Comparison of ENCODE assay signal across 33 cellular contexts in the genomic region with DNA sequence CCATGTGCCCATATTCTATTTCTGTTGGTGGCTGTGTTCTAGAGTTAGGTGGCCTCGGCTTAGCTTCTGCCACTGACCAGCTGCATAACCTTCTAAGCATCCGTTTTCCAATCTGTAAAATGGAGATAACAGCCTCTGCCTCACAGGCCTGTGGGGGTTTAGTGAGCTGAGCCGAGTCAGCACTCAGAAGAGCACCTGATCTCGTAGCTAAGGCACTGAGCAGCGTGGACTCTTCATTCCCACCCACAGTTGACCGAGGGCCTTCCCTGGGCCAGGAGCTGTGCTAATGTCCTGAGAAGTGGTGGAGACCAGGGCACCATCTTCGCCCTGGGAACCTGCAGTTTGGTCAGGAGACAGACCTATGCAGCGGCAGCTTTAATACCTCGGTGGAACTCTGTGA.
"Had no signal": no experiment of that assay in that cellular context is flagged by ENCODE, and none has a peak within 500 bp of the region (broad histone marks: within the 10 kb centered on the region; RNA-seq: fewer than 3 reads in every experiment).

No MANE protein-coding gene starts in this region.

- H3K36me3 ChIP-seq: ascending aorta, breast epithelium, cardiac muscle cell, colonic mucosa, heart left ventricle had no signal

- H3K9me3 ChIP-seq: ascending aorta, breast epithelium, colonic mucosa, heart left ventricle had no signal

- H3K27me3 ChIP-seq: ascending aorta, breast epithelium, cardiac muscle cell, colonic mucosa had no signal

- ATAC-seq: activated CD8-positive, alpha-beta memory T cell treated with anti-CD3 and anti-CD28 coated beads, Interleukin-2, amount 10 ng/mL, durations not matched to agents 7 days and 5 days; activated CD8-positive, alpha-beta T cell treated with anti-CD3 and anti-CD28 coated beads, Interleukin-2, amount 10 ng/mL, durations not matched to agents 7 days and 5 days; activated naive CD4-positive, alpha-beta T cell treated with anti-CD3 and anti-CD28 coated beads, Interleukin-2, amount 50 U/mL, for 72 hours; activated T-cell treated with anti-CD3 and anti-CD28 coated beads, Interleukin-2, amount 50 U/mL, for 72 hours; esophagus mucosa; T-helper 17 cell; WTC11 had no signal

- H3K9me3 Mint-ChIP-seq: activated CD4-positive, alpha-beta T cell treated with anti-CD3 and anti-CD28 coated beads, Interleukin-2, amount 10 ng/mL, durations not matched to agents 7 days and 5 days; activated naive CD4-positive, alpha-beta T cell treated with anti-CD3 and anti-CD28 coated beads, Interleukin-2, amount 10 ng/mL, durations not matched to agents 7 days and 5 days; activated naive CD4-positive, alpha-beta T cell treated with anti-CD3 and anti-CD28 coated beads, Interleukin-2, amount 50 U/mL, for 72 hours; activated naive CD8-positive, alpha-beta T cell treated with anti-CD3 and anti-CD28 coated beads, Interleukin-2, amount 10 ng/mL, durations not matched to agents 7 days and 5 days; activated T-cell treated with anti-CD3 and anti-CD28 coated beads, Interleukin-2, amount 50 U/mL, for 24 hours; activated T-cell treated with anti-CD3 and anti-CD28 coated beads, Interleukin-2, amount 50 U/mL, for 72 hours; T-helper 2 cell treated with Interferon-gamma antibody and Interleukin-4, amounts not matched to agents 5 μg/mL and 100 μg/mL, for 36 hours; WTC11 had no signal

- H3K36me3 Mint-ChIP-seq: activated CD8-positive, alpha-beta memory T cell treated with anti-CD3 and anti-CD28 coated beads, Interleukin-2, amount 10 ng/mL, durations not matched to agents 7 days and 5 days; activated naive CD4-positive, alpha-beta T cell treated with anti-CD3 and anti-CD28 coated beads, Interleukin-2, amount 10 ng/mL, durations not matched to agents 7 days and 5 days; activated naive CD4-positive, alpha-beta T cell treated with anti-CD3 and anti-CD28 coated beads, Interleukin-2, amount 50 U/mL, for 72 hours; activated naive CD8-positive, alpha-beta T cell treated with anti-CD3 and anti-CD28 coated beads, Interleukin-2, amount 10 ng/mL, durations not matched to agents 7 days and 5 days; brain; WTC11 had no signal

- H3K4me1 ChIP-seq: ascending aorta, breast epithelium, colonic mucosa, heart left ventricle had no signal

- H3K4me3 Mint-ChIP-seq: activated CD4-positive, alpha-beta T cell treated with anti-CD3 and anti-CD28 coated beads, Interleukin-2, amount 10 ng/mL, durations not matched to agents 7 days and 5 days; activated CD8-positive, alpha-beta memory T cell treated with anti-CD3 and anti-CD28 coated beads, Interleukin-2, amount 10 ng/mL, durations not matched to agents 7 days and 5 days; activated CD8-positive, alpha-beta T cell treated with anti-CD3 and anti-CD28 coated beads, Interleukin-2, amount 10 ng/mL, durations not matched to agents 7 days and 5 days; activated naive CD4-positive, alpha-beta T cell treated with anti-CD3 and anti-CD28 coated beads, Interleukin-2, amount 10 ng/mL, durations not matched to agents 7 days and 5 days; activated naive CD8-positive, alpha-beta T cell treated with anti-CD3 and anti-CD28 coated beads, Interleukin-2, amount 10 ng/mL, durations not matched to agents 7 days and 5 days; activated T-cell treated with anti-CD3 and anti-CD28 coated beads, Interleukin-2, amount 50 U/mL, for 24 hours; activated T-cell treated with anti-CD3 and anti-CD28 coated beads, Interleukin-2, amount 50 U/mL, for 72 hours; brain; T-helper 17 cell; T-helper 2 cell treated with Interferon-gamma antibody and Interleukin-4, amounts not matched to agents 5 μg/mL and 100 μg/mL, for 36 hours; WTC11 had no signal

- H3K27me3 Mint-ChIP-seq: activated CD4-positive, alpha-beta T cell treated with anti-CD3 and anti-CD28 coated beads, Interleukin-2, amount 10 ng/mL, durations not matched to agents 7 days and 5 days; activated CD8-positive, alpha-beta memory T cell treated with anti-CD3 and anti-CD28 coated beads, Interleukin-2, amount 10 ng/mL, durations not matched to agents 7 days and 5 days; brain had no signal

- FAIRE-seq: endometrium, endothelial cell of umbilical vein, frontal cortex had no signal

- H3K4me3 ChIP-seq: ascending aorta, breast epithelium, cardiac muscle cell, colonic mucosa, heart left ventricle had no signal

- H3K27ac Mint-ChIP-seq: activated CD4-positive, alpha-beta T cell treated with anti-CD3 and anti-CD28 coated beads, Interleukin-2, amount 10 ng/mL, durations not matched to agents 7 days and 5 days; activated CD8-positive, alpha-beta memory T cell treated with anti-CD3 and anti-CD28 coated beads, Interleukin-2, amount 10 ng/mL, durations not matched to agents 7 days and 5 days; activated CD8-positive, alpha-beta T cell treated with anti-CD3 and anti-CD28 coated beads, Interleukin-2, amount 10 ng/mL, durations not matched to agents 7 days and 5 days; activated naive CD4-positive, alpha-beta T cell treated with anti-CD3 and anti-CD28 coated beads, Interleukin-2, amount 10 ng/mL, durations not matched to agents 7 days and 5 days; activated naive CD4-positive, alpha-beta T cell treated with anti-CD3 and anti-CD28 coated beads, Interleukin-2, amount 50 U/mL, for 72 hours; activated naive CD8-positive, alpha-beta T cell treated with anti-CD3 and anti-CD28 coated beads, Interleukin-2, amount 10 ng/mL, durations not matched to agents 7 days and 5 days; activated T-cell treated with anti-CD3 and anti-CD28 coated beads, Interleukin-2, amount 50 U/mL, for 24 hours; activated T-cell treated with anti-CD3 and anti-CD28 coated beads, Interleukin-2, amount 50 U/mL, for 72 hours; T-helper 17 cell; T-helper 2 cell treated with Interferon-gamma antibody and Interleukin-4, amounts not matched to agents 5 μg/mL and 100 μg/mL, for 36 hours; WTC11 had no signal

- DNase-seq: activated CD4-positive, alpha-beta T cell treated with anti-CD3 and anti-CD28 coated beads for 1 hour; activated CD4-positive, alpha-beta T cell treated with anti-CD3 and anti-CD28 coated beads for 4 hours; activated CD4-positive, alpha-beta T cell treated with anti-CD3 and anti-CD28 coated beads, Interleukin-2, amount 10 ng/mL, durations not matched to agents 7 days and 5 days; activated CD4-positive, alpha-beta T cell treated with anti-CD3 and anti-CD28 coated beads, Interleukin-2, amount 50 U/mL, for 48 hours; activated CD8-positive, alpha-beta memory T cell treated with anti-CD3 and anti-CD28 coated beads, Interleukin-2, amount 10 ng/mL, durations not matched to agents 7 days and 5 days; activated CD8-positive, alpha-beta memory T cell treated with anti-CD3 and anti-CD28 coated beads, Interleukin-2, amount 50 U/mL, for 4 hours; activated CD8-positive, alpha-beta T cell treated with anti-CD3 and anti-CD28 coated beads, Interleukin-2, amount 10 ng/mL, durations not matched to agents 7 days and 5 days; activated gamma-delta T cell; activated naive CD4-positive, alpha-beta T cell; activated naive CD4-positive, alpha-beta T cell treated with anti-CD3 and anti-CD28 coated beads, Interleukin-2, amount 10 ng/mL, durations not matched to agents 7 days and 5 days; activated naive CD8-positive, alpha-beta T cell treated with anti-CD3 and anti-CD28 coated beads, Interleukin-2, amount 10 ng/mL, durations not matched to agents 7 days and 5 days; activated T-cell treated with anti-CD3 and anti-CD28 coated beads, Interleukin-2, amount 50 U/mL, for 24 hours; activated T-cell treated with anti-CD3 and anti-CD28 coated beads, Interleukin-2, amount 50 U/mL, for 72 hours; central memory CD4-positive, alpha-beta T cell; cerebellar nuclear complex; colonic mucosa; effector CD8-positive, alpha-beta T cell; glutamatergic neuron; T-helper 1 cell; T-helper 17 cell; T1000 had no signal

- H3K27ac ChIP-seq: ascending aorta, breast epithelium, cardiac muscle cell, colonic mucosa, heart left ventricle had no signal

- H3K4me1 Mint-ChIP-seq: activated CD4-positive, alpha-beta T cell treated with anti-CD3 and anti-CD28 coated beads, Interleukin-2, amount 10 ng/mL, durations not matched to agents 7 days and 5 days; activated CD8-positive, alpha-beta memory T cell treated with anti-CD3 and anti-CD28 coated beads, Interleukin-2, amount 10 ng/mL, durations not matched to agents 7 days and 5 days; activated naive CD4-positive, alpha-beta T cell treated with anti-CD3 and anti-CD28 coated beads, Interleukin-2, amount 10 ng/mL, durations not matched to agents 7 days and 5 days had no signal
